Comparison of ENCODE assay signal across 22 cellular contexts in genomic region chr10:90032519-90032918, GRCh38.
A peak's percentile ranks its signal among the peaks of the same experiment; 100 is the strongest.
DNase-seq lines count a peak whose midpoint lies in the region; ATAC-seq lines count a peak whose summit lies in the region.
"Had no signal": no experiment of that assay in that cellular context is flagged by ENCODE, and none has a peak within 500 bp of the region (broad histone marks: within the 10 kb centered on the region; RNA-seq: fewer than 3 reads in every experiment).

No MANE protein-coding gene starts in this region.

- H3K4me1 ChIP-seq in adipocyte (ENCODE audit: control insufficient read depth, insufficient read depth, low read length), result no peaks in the 10 kb centered on the region
- H3K4me1 ChIP-seq: Caco-2 had no signal

- H3K9ac ChIP-seq in adipocyte (ENCODE audit: low read length), result no peak overlapping the region
- H3K9ac ChIP-seq: GM23248, KMS-11 had no signal

- no peaks in the 10 kb centered on the region for H3K9me3 ChIP-seq in adipocyte (ENCODE audit: control insufficient read depth, low read length)
- H3K9me3 ChIP-seq: Caco-2 had no signal

- DNase-seq in M059J (ENCODE audit: low read depth) (peak; percentile 79), adipocyte (ENCODE audit: low read depth) (peak; percentile 36), fibroblast of the conjunctiva (ENCODE audit: low read depth) (peak; percentile 21), HK-2 (ENCODE audit: unreplicated experiment) (no peak), cerebellar nuclear complex (lab: John Stamatoyannopoulos, UW) (no peak)
- DNase-seq in stimulated activated CD4-positive, alpha-beta T cell treated with anti-CD3 and anti-CD28 coated beads, Interleukin-12 subunit alpha, Interleukin-12 subunit beta, amount 100 ng/mL, for 4 hours, result no peak
- DNase-seq: Caco-2; CD8-positive, alpha-beta T cell; DND-41; GM23248; H9; IMR-90; NCI-H1092 treated with DMSO at 0.1 percent for 48 hours; NCI-H1436 treated with DMSO at 0.1 percent for 48 hours; NCI-H187 treated with DMSO at 0.1 percent for 48 hours; NCI-H2107; NCI-H524 treated with DMSO at 0.1 percent for 48 hours; NCI-H774; SHP77; T-helper 1 cell had no signal

- H3K4me3 ChIP-seq in adipocyte (ENCODE audit: low read length), result no peak overlapping the region
- H3K4me3 ChIP-seq: GM23248 had no signal

- ATAC-seq in GM18868 (IDR thresholded peaks at IDR 0.05; ENCODE audit: unreplicated experiment), result no peak
- ATAC-seq: CD8-positive, alpha-beta T cell had no signal

- H3K27me3 ChIP-seq in adipocyte (replicated peaks; ENCODE audit: control insufficient read depth, insufficient read depth, low read length), result no peaks in the 10 kb centered on the region

- no peaks in the 10 kb centered on the region for H3K36me3 ChIP-seq in adipocyte (ENCODE audit: control insufficient read depth, insufficient read depth, low read length, severe bottlenecking)

Comparison
In these comparisons a context has a peak if more than half of its experiments do, and no peak if none do; other contexts are left out.
1. DNase-seq: peak in M059J (single experiment), adipocyte (single experiment) and fibroblast of the conjunctiva (single experiment); none in stimulated activated CD4-positive, alpha-beta T cell treated with anti-CD3 and anti-CD28 coated beads, Interleukin-12 subunit alpha, Interleukin-12 subunit beta, amount 100 ng/mL, for 4 hours (single experiment), HK-2 (single experiment) and cerebellar nuclear complex (0 of 2).